ENCODE assay signal across 8 cellular contexts in the genomic region with DNA sequence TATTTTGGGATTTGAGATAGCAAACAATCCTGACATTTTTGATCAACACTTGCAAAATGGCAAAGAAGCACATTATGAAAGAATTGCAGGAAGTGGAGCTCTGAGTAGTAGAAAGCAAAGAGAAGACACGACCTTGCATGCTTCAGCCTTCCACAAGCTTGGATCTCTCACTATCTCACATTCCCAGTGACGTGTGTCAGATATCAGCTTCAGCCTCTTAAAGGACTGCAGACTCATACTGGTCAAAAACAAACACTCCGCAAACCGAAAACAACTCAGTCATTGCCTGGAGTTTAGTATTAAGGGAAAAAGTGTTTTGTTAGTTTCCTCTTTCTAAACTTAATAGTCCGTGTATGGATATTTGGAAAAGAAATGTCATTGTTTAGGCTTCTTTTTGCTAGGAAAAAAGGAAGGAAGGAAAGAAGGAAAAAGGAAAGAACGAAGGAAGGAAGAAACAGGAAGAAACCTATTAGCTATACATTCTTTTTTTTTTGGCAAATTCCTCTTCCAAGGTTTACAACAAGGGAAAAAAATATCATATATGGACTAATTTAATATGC. TPM values are rescaled to one million over a fixed set of nuclear protein-coding genes. Genes with fewer than 3 reads are reported as not detected.
A peak's percentile ranks its signal among the peaks of the same experiment; 100 is the strongest.
DNase-seq lines count a peak whose midpoint lies in the region; ATAC-seq and TF ChIP-seq lines count a peak whose summit lies in the region.

No MANE protein-coding gene starts in this region.

- H3K4me1 Mint-ChIP-seq in CD8-positive, alpha-beta T cell (ENCODE audit: low read depth): no peaks in the 10 kb centered on the region

- H3K36me3 ChIP-seq in mucosa of stomach (ENCODE audit: control insufficient read depth, insufficient read depth, low read length) (no peaks in the 10 kb centered on the region), mucosa of descending colon (ENCODE audit: low read depth) (no peaks in the 10 kb centered on the region)
- no peaks in the 10 kb centered on the region for H3K36me3 ChIP-seq in CD8-positive, alpha-beta T cell (ENCODE audit: insufficient read depth, low read length)

- DNase-seq in AG04449 (ENCODE audit: low read depth, low spot score) (peak; percentile 54), NCI-H226 (peak; percentile 96), epithelial cell of proximal tubule (ENCODE audit: low read depth) (peak; percentile 18), NCI-H446 treated with DMSO at 0.1 percent for 48 hours (lab: John Stamatoyannopoulos, UW) (no peak), mucosa of descending colon (no peak), KBM-7 (no peak)
- no peak for DNase-seq in CD8-positive, alpha-beta T cell

- H3K27ac Mint-ChIP-seq in CD8-positive, alpha-beta T cell: no peak overlapping the region

- in situ Hi-C loops in KBM-7 (cut with MboI; ENCODE audit: low pct_unique_long_range_greater_than_20kb, low sequenced_read_pairs): no loop called here

- no peaks in the 10 kb centered on the region for H3K27me3 ChIP-seq in mucosa of stomach (ENCODE audit: control insufficient read depth, insufficient read depth, low read length)
- no peaks in the 10 kb centered on the region for H3K27me3 ChIP-seq in CD8-positive, alpha-beta T cell (ENCODE audit: insufficient read depth, low read length)

- H3K9ac ChIP-seq in mucosa of stomach (ENCODE audit: low read length): peak overlapping the region; percentile 5

- CTCF ChIA-PET in AG04449 (lab: Yijun Ruan, JAX): interaction anchor here (0.9 kb wide), 1 partner anchor 48 kb away, joined by 5 read pairs; no protein-coding TSS in a partner anchor
- CTCF ChIA-PET in CD8-positive, alpha-beta T cell (lab: Charles Lee): no interaction called here

- TF ChIP-seq CTCF in AG04449 (IDR thresholded peaks at IDR 0.05; ENCODE audit: insufficient read depth, low read length, missing control alignments) (no peak), epithelial cell of proximal tubule (conservative IDR thresholded peaks at IDR 0.05; ENCODE audit: low read depth, low read length) (no peak), mucosa of descending colon (IDR thresholded peaks at IDR 0.05) (no peak)
- no peak for TF ChIP-seq CTCF in CD8-positive, alpha-beta T cell (IDR thresholded peaks at IDR 0.05)

- H3K9me3 Mint-ChIP-seq in CD8-positive, alpha-beta T cell: no peaks in the 10 kb centered on the region

- POLR2A ChIA-PET in AG04449 (lab: Yijun Ruan, JAX): no interaction called here
- POLR2A ChIA-PET in CD8-positive, alpha-beta T cell (lab: Charles Lee): interaction anchor here (0.8 to 1.5 kb wide), 2 partner anchors 10 to 45 kb away, joined by 3 read pairs; no protein-coding TSS in a partner anchor

- no peaks in the 10 kb centered on the region for H3K36me3 Mint-ChIP-seq in CD8-positive, alpha-beta T cell

- no peak overlapping the region for H3K4me3 Mint-ChIP-seq in CD8-positive, alpha-beta T cell

- H3K9me3 ChIP-seq in mucosa of stomach (ENCODE audit: control insufficient read depth, low read length) (no peaks in the 10 kb centered on the region), mucosa of descending colon (no peaks in the 10 kb centered on the region)
- no peaks in the 10 kb centered on the region for H3K9me3 ChIP-seq in CD8-positive, alpha-beta T cell (ENCODE audit: low read length)

- ATAC-seq in CD8-positive, alpha-beta T cell: no peak
- ATAC-seq in mucosa of descending colon: no peak

- no peak overlapping the region for H3K27ac ChIP-seq in CD8-positive, alpha-beta T cell (ENCODE audit: low read depth, low read length)

- H3K4me3 ChIP-seq in AG04449 (ENCODE audit: low read depth, low read length) (peak overlapping the region; percentile 21; the same call in 1 of the 2 replicates), epithelial cell of proximal tubule (ENCODE audit: low read depth, low read length) (no peak overlapping the region), mucosa of stomach (ENCODE audit: low read length) (no peak overlapping the region), mucosa of descending colon (no peak overlapping the region)
- no peak overlapping the region for H3K4me3 ChIP-seq in CD8-positive, alpha-beta T cell (ENCODE audit: low read depth, low read length)

- intact Hi-C loops in CD8-positive, alpha-beta T cell (cut with DNase I, micrococcal nuclease): no loop called here
- intact Hi-C loops in mucosa of descending colon (cut with DNase I, micrococcal nuclease): no loop called here

- peaks cover 27% of the 10 kb centered on the region for H3K4me1 ChIP-seq in mucosa of stomach (ENCODE audit: control insufficient read depth, insufficient read depth, low read length)
- no peaks in the 10 kb centered on the region for H3K4me1 ChIP-seq in CD8-positive, alpha-beta T cell (ENCODE audit: insufficient read depth, low read length)
- no peaks in the 10 kb centered on the region for H3K4me1 ChIP-seq in mucosa of descending colon (ENCODE audit: low read depth)

- no peaks in the 10 kb centered on the region for H3K27me3 Mint-ChIP-seq in CD8-positive, alpha-beta T cell (ENCODE audit: low read depth)

RNA-seq across cellular contexts. Expression of gene SLC40A1, which starts 32.6 kb away (rescaled TPM):
- total RNA-seq in epithelial cell of proximal tubule (1.9 and 5.8 TPM in 2 replicates), mucosa of descending colon (100 to 1,000 TPM in 2 of 3 donors, 10 to 100 TPM in 1; 95.4 to 212 (median 155) TPM)
- total RNA-seq in CD8-positive, alpha-beta T cell: 1 to 10 TPM; 1.3 to 1.9 TPM

RNA-seq across cellular contexts. Expression of gene ASNSD1, which starts 48.1 kb away (rescaled TPM):
- 24.3 and 36.5 TPM in 2 replicates for total RNA-seq in epithelial cell of proximal tubule
- 10 to 100 TPM; 62.7 to 69.4 TPM for total RNA-seq in CD8-positive, alpha-beta T cell
- 10 to 100 TPM; 19.0 to 40.2 (median 19.1) TPM for total RNA-seq in mucosa of descending colon

Comparison
In these comparisons a context has a peak if more than half of its experiments do, and no peak if none do; other contexts are left out.
1. DNase-seq: peak in AG04449 (single experiment), NCI-H226 (single experiment) and epithelial cell of proximal tubule (single experiment); none in NCI-H446 treated with DMSO at 0.1 percent for 48 hours (single experiment), CD8-positive, alpha-beta T cell (0 of 7), mucosa of descending colon (0 of 3) and KBM-7 (single experiment).
2. RNA of gene SLC40A1, which starts 32.6 kb away (total RNA-seq): 95.4 to 212 TPM in mucosa of descending colon; 1.9 to 5.8 TPM in epithelial cell of proximal tubule and 1.3 to 1.9 TPM in CD8-positive, alpha-beta T cell; every median in the first group is over 10 times any median in the second.